In the genomic region with DNA sequence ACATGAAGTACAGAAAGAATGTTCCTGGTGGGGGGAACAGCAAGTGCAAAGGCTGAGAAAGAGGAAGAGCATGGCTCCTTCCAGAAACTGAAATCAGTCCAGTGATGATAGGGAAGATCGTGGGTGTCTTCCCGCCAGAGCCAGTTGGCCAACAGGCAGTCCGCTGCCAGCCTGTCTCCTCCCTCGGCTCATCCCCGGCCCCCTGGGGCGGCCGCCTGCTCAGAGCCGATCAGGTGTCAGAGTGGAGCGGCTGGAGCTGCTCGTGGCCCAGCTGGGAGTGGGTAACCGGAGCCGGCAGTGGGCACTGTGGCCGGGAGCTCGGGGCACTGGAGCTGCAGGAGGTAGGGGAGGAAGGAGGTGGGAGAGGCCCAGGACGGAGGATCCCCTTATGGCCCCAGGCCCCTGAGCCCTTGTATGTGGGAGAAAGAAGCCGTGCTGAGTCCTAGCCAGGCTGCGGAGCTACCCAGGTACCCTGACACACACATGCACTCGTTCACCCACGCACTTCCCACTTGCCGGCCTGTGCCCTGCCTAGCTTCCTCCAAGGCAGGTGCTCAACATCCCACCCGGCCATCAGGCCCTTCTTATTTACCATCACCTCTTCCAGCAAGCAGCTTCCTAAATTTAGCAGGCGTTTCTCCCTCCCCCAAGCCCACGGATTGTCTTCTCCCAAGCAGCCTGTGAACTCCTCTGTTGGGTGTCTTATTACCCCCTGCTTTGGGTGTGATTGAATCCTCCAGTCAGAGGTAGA, we compare ENCODE assay signal across 10 cellular contexts. TPM values are rescaled to one million over a fixed set of nuclear protein-coding genes. Genes with fewer than 3 reads are reported as not detected.
DNase-seq lines count a peak whose midpoint lies in the region; ATAC-seq and TF ChIP-seq lines count a peak whose summit lies in the region.
"Had no signal": no experiment of that assay in that cellular context is flagged by ENCODE, and none has a peak within 500 bp of the region (broad histone marks: within the 10 kb centered on the region; RNA-seq: fewer than 3 reads in every experiment).

No MANE protein-coding gene starts in this region.

- no peaks in the 10 kb centered on the region for H3K9me3 Mint-ChIP-seq in T-helper 1 cell treated with Interleukin-12 subunit alpha and Interleukin-12 subunit beta and Interleukin-4 antibody, amounts not matched to agents 30 μg/mL and 1 μg/mL, for 36 hours
- H3K9me3 Mint-ChIP-seq in activated naive CD8-positive, alpha-beta T cell (ENCODE audit: low read depth) = no peaks in the 10 kb centered on the region
- no peaks in the 10 kb centered on the region for H3K9me3 Mint-ChIP-seq in progenitor cell of endocrine pancreas (ENCODE audit: low read depth)

- no peak for ATAC-seq in GM21381 (IDR thresholded peaks at IDR 0.05; ENCODE audit: unreplicated experiment)
- no peak for ATAC-seq in HG02642 (IDR thresholded peaks at IDR 0.05; ENCODE audit: poor library complexity, unreplicated experiment)

- peaks cover 21% of the 10 kb centered on the region for H3K4me1 Mint-ChIP-seq in T-helper 1 cell treated with Interleukin-12 subunit alpha and Interleukin-12 subunit beta and Interleukin-4 antibody, amounts not matched to agents 30 μg/mL and 1 μg/mL, for 36 hours (ENCODE audit: low read depth)
- H3K4me1 Mint-ChIP-seq in activated naive CD8-positive, alpha-beta T cell (ENCODE audit: low read depth) = peaks cover 28% of the 10 kb centered on the region
- H3K4me1 Mint-ChIP-seq in progenitor cell of endocrine pancreas (ENCODE audit: low read depth) = peaks cover 11% of the 10 kb centered on the region

- H3K9me3 ChIP-seq in transverse colon = no peaks in the 10 kb centered on the region

- H3K36me3 Mint-ChIP-seq in T-helper 1 cell treated with Interleukin-12 subunit alpha and Interleukin-12 subunit beta and Interleukin-4 antibody, amounts not matched to agents 30 μg/mL and 1 μg/mL, for 36 hours (ENCODE audit: low read depth) = peaks cover 16% of the 10 kb centered on the region
- H3K36me3 Mint-ChIP-seq in activated naive CD8-positive, alpha-beta T cell = no peaks in the 10 kb centered on the region
- H3K36me3 Mint-ChIP-seq in progenitor cell of endocrine pancreas (ENCODE audit: insufficient read depth) = peaks cover 6% of the 10 kb centered on the region

- 22 to 65% methylated on average over 3 to 23 of the region's 23 CpGs for WGBS in transverse colon (ENCODE audit: low coverage in 1 of 2), 2 donors

- H3K4me1 ChIP-seq in transverse colon = peaks cover 12 to 26% (median 22%) of the 10 kb centered on the region in 4 donors

- no peak for DNase-seq in T-helper 1 cell
- DNase-seq in NCI-H2107 (lab: John Stamatoyannopoulos, UW) = peak; percentile 85
- DNase-seq in progenitor cell of endocrine pancreas (ENCODE audit: low spot score, unreplicated experiment) = no peak
- no peak for DNase-seq in transverse colon
- DNase-seq: NCI-H1105 treated with DMSO at 0.1 percent for 48 hours, retina had no signal

- H3K4me3 ChIP-seq in transverse colon = no peak overlapping the region

- peak overlapping the region; percentile 75 for H3K27ac Mint-ChIP-seq in T-helper 1 cell treated with Interleukin-12 subunit alpha and Interleukin-12 subunit beta and Interleukin-4 antibody, amounts not matched to agents 30 μg/mL and 1 μg/mL, for 36 hours
- H3K27ac Mint-ChIP-seq in activated naive CD8-positive, alpha-beta T cell = no peak overlapping the region
- H3K27ac Mint-ChIP-seq in progenitor cell of endocrine pancreas = no peak overlapping the region

- in situ Hi-C loops in transverse colon (cut with MboI; ENCODE audit: low pct_ligation_motif_present in 1 of 4, low pct_unique_long_range_greater_than_20kb in 1 of 4, low sequenced_read_pairs in 3 of 4) = loop anchor here in 2 of 4 donors (10.0 kb wide), 1 partner anchor 199 kb away; a partner anchor contains a TSS

- no peaks in the 10 kb centered on the region for H3K36me3 ChIP-seq in transverse colon

- H3K27me3 ChIP-seq in transverse colon = no peaks in the 10 kb centered on the region

- H3K27ac ChIP-seq in transverse colon = no peak overlapping the region

- TF ChIP-seq POLR2A in transverse colon (IDR thresholded peaks at IDR 0.05) = no peak

- H3K4me3 Mint-ChIP-seq in T-helper 1 cell treated with Interleukin-12 subunit alpha and Interleukin-12 subunit beta and Interleukin-4 antibody, amounts not matched to agents 30 μg/mL and 1 μg/mL, for 36 hours = peak overlapping the region; percentile 54
- H3K4me3 Mint-ChIP-seq in activated naive CD8-positive, alpha-beta T cell = peak overlapping the region; percentile 61
- peak overlapping the region; percentile 41 for H3K4me3 Mint-ChIP-seq in progenitor cell of endocrine pancreas (ENCODE audit: low read depth)

- no peak for TF ChIP-seq EP300 in transverse colon (IDR thresholded peaks at IDR 0.05; ENCODE audit: low read depth)

- H3K27me3 Mint-ChIP-seq in T-helper 1 cell treated with Interleukin-12 subunit alpha and Interleukin-12 subunit beta and Interleukin-4 antibody, amounts not matched to agents 30 μg/mL and 1 μg/mL, for 36 hours (ENCODE audit: low read depth) = no peaks in the 10 kb centered on the region
- no peaks in the 10 kb centered on the region for H3K27me3 Mint-ChIP-seq in activated naive CD8-positive, alpha-beta T cell
- peaks cover 6% of the 10 kb centered on the region for H3K27me3 Mint-ChIP-seq in progenitor cell of endocrine pancreas

- intact Hi-C loops in transverse colon (cut with DNase I; ENCODE audit: low total_unique reads) = loop anchor here (5.0 to 10.0 kb wide), 2 partner anchors 513 to 1899 kb away; a partner anchor contains a TSS

- TF ChIP-seq CTCF in progenitor cell of endocrine pancreas (IDR thresholded peaks at IDR 0.05; ENCODE audit: unreplicated experiment) = no peak
- no peak for TF ChIP-seq CTCF in transverse colon (IDR thresholded peaks at IDR 0.05)

RNA-seq across cellular contexts. Expression of a gene that starts 1.7 kb away (rescaled TPM):
- total RNA-seq in progenitor cell of endocrine pancreas (0.89 and 1.6 TPM in 2 replicates), transverse colon (1 to 10 TPM; 1.2 to 6.4 (median 2.1) TPM)

RNA-seq across cellular contexts. Expression of a gene that starts 1.8 kb away (rescaled TPM):
- total RNA-seq in progenitor cell of endocrine pancreas (33.2 and 35.1 TPM in 2 replicates), transverse colon (100 to 1,000 TPM; 141 to 215 (median 194) TPM)

RNA-seq across cellular contexts. Expression of a gene that starts 30.7 kb away (rescaled TPM):
- total RNA-seq in progenitor cell of endocrine pancreas (2.4 and 2.9 TPM in 2 replicates), transverse colon (10 to 100 TPM in 1 of 4 donors, 1 to 10 TPM in 2, not detected in 1; 1.1 to 16.4 (median 2.3) TPM)

RNA-seq across cellular contexts. Expression of a gene that starts 45.2 kb away (rescaled TPM):
- total RNA-seq in progenitor cell of endocrine pancreas (not detected in 2 replicates), transverse colon (1 to 10 TPM in 2 of 4 donors, under 1 TPM in 1, not detected in 1; 0.96 to 3.7 (median 3.7) TPM)
